In the genomic region with DNA sequence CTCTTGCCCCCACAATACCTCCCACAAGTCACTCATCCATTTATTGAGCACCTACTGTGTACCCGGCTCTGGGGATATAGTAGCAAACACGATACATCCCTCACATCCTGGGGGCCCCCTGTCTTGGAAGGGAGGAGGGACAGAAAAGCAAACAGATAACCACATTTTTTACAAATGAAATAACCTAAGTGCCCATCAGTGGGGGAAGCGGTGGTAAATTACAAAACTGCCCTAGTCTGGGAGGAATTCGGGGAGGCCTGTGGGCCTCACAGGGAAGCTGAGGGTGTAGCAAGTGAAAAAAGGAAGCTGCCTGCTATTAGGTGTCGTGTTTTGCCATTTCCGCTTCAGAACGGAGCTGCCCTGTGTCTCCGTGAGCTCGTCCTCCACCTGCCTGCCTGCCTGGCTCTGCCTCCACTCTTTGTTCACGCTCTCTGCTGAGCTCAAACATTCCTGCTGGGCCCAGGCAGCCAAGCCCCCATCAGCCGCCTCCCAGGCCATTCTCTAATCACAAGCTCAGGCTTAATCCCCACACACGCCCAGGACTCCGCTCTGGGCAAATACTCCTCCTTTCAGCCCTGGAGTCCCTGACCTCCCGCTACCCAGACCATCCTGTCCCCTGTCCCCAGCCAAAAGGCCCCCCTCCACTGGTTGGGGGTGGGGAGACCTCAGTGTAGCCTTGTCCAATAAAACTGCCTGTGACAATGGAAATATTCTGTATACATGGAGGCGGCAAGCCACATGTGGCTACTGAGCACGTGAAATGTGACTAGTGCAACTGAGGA, we compare ENCODE assay signal across 1 cellular context.
TF ChIP-seq lines count a peak whose summit lies in the region.

No MANE protein-coding gene starts in this region.

TF ChIP-seq in H1, 55 proteins besides CTCF, POLR2A, EP300 and RAD21:
- TF ChIP-seq EZH2 (IDR thresholded peaks at IDR 0.05; ENCODE audit: low read depth, low read length, severe bottlenecking): no peak
- no peak for TF ChIP-seq CREB1 (IDR thresholded peaks at IDR 0.05)
- peak; percentile 58 for TF ChIP-seq MAX (IDR thresholded peaks at IDR 0.05)
- TF ChIP-seq RBBP5 (IDR thresholded peaks at IDR 0.05; ENCODE audit: borderline replicate concordance, low read depth, low read length): peak; percentile 53; the same call in 1 of the 2 replicates
- no peak for TF ChIP-seq EGR1 (IDR thresholded peaks at IDR 0.05; ENCODE audit: borderline replicate concordance, low read depth, low read length)
- peak; percentile 65 for TF ChIP-seq TEAD4 (IDR thresholded peaks at IDR 0.05; ENCODE audit: low read depth, low read length)
- no peak for TF ChIP-seq RXRA (IDR thresholded peaks at IDR 0.05; ENCODE audit: insufficient read depth, low read depth, low read length)
- peak; percentile 47; the same call in 1 of the 2 replicates for TF ChIP-seq TAF1 (IDR thresholded peaks at IDR 0.05; ENCODE audit: low read depth, low read length)
- TF ChIP-seq POLR2AphosphoS5 (IDR thresholded peaks at IDR 0.05; ENCODE audit: low read depth, low read length): peak; percentile 63
- TF ChIP-seq CBX5 (IDR thresholded peaks at IDR 0.05; ENCODE audit: low read depth, low read length): no peak
- TF ChIP-seq KDM5A (IDR thresholded peaks at IDR 0.05; ENCODE audit: low read length): no peak
- TF ChIP-seq ASH2L (IDR thresholded peaks at IDR 0.05; ENCODE audit: low read length): no peak
- TF ChIP-seq TBP (IDR thresholded peaks at IDR 0.05; ENCODE audit: low read depth, low read length): peak; percentile 31; the same call in 1 of the 2 replicates
- no peak for TF ChIP-seq FOSL1 (IDR thresholded peaks at IDR 0.05; ENCODE audit: insufficient read depth, low read depth, low read length)
- TF ChIP-seq SP4 (IDR thresholded peaks at IDR 0.05; ENCODE audit: low read length): no peak
- TF ChIP-seq GTF2F1 (IDR thresholded peaks at IDR 0.05; ENCODE audit: borderline replicate concordance, low read depth, low read length): no peak
- 0 out of 2 replicates have a peak, but pooled peaks have one; percentile 41 for TF ChIP-seq GABPA (IDR thresholded peaks at IDR 0.05; ENCODE audit: borderline replicate concordance, insufficient read depth, low read length)
- no peak for TF ChIP-seq ZNF274 (IDR thresholded peaks at IDR 0.05; ENCODE audit: borderline replicate concordance, extremely low read depth, low read length)
- 0 out of 2 replicates have a peak, but pooled peaks have one; percentile 41 for TF ChIP-seq SP1 (IDR thresholded peaks at IDR 0.05; ENCODE audit: low read depth, low read length)
- no peak for TF ChIP-seq RNF2 (IDR thresholded peaks at IDR 0.05; ENCODE audit: borderline replicate concordance, low read depth, low read length, missing control alignments, poor library complexity, severe bottlenecking)
- no peak for TF ChIP-seq CHD7 (IDR thresholded peaks at IDR 0.05; ENCODE audit: insufficient replicate concordance, low read length)
- no peak for TF ChIP-seq SUZ12 (IDR thresholded peaks at IDR 0.05; ENCODE audit: low read length)
- no peak for TF ChIP-seq SAP30 (IDR thresholded peaks at IDR 0.05; ENCODE audit: insufficient read depth, insufficient replicate concordance, low read length)
- no peak for TF ChIP-seq RFX5 (IDR thresholded peaks at IDR 0.05; ENCODE audit: borderline replicate concordance, low read depth, low read length)
- no peak for TF ChIP-seq POU5F1 (IDR thresholded peaks at IDR 0.05; ENCODE audit: low read depth, low read length)
